In genomic region chr3:177358968-177359600, GRCh38 we compare ENCODE assay signal across 1 cellular context.
TF ChIP-seq lines count a peak whose summit lies in the region.

No MANE protein-coding gene starts in this region.

TF ChIP-seq in H1, 55 proteins besides CTCF, POLR2A, EP300 and RAD21 (continued from another document):
- TF ChIP-seq ATF2 (IDR thresholded peaks at IDR 0.05; ENCODE audit: low read length) (no peak), RFX5 (IDR thresholded peaks at IDR 0.05; ENCODE audit: borderline replicate concordance, low read depth, low read length) (no peak), CREB1 (IDR thresholded peaks at IDR 0.05) (no peak), JUN (IDR thresholded peaks at IDR 0.05; ENCODE audit: low read depth, low read length) (no peak), SIN3A (conservative IDR thresholded peaks at IDR 0.05 in 1 of 2, IDR thresholded peaks at IDR 0.05 in 1 of 2; ENCODE audit: low read depth in 1 of 2, low read length in 2 of 2) (no peak), MAX (IDR thresholded peaks at IDR 0.05) (peak; percentile 82), TEAD4 (IDR thresholded peaks at IDR 0.05; ENCODE audit: low read depth, low read length) (no peak), MAFK (IDR thresholded peaks at IDR 0.05; ENCODE audit: low read depth, low read length) (no peak), KDM1A (IDR thresholded peaks at IDR 0.05; ENCODE audit: borderline replicate concordance, low read length) (no peak), ATF3 (IDR thresholded peaks at IDR 0.05; ENCODE audit: insufficient read depth, low read depth, low read length) (no peak), BACH1 (IDR thresholded peaks at IDR 0.05; ENCODE audit: low read length) (peak; percentile 23; the same call in 1 of the 2 replicates), KDM4A (IDR thresholded peaks at IDR 0.05; ENCODE audit: low read depth, low read length, severe bottlenecking) (no peak), TCF12 (IDR thresholded peaks at IDR 0.05; ENCODE audit: low read depth, low read length) (no peak), NRF1 (IDR thresholded peaks at IDR 0.05; ENCODE audit: low read depth, low read length) (no peak), SAP30 (IDR thresholded peaks at IDR 0.05; ENCODE audit: insufficient read depth, insufficient replicate concordance, low read length) (no peak), TAF1 (IDR thresholded peaks at IDR 0.05; ENCODE audit: low read depth, low read length) (no peak; the same call in 1 of the 2 replicates), PHF8 (conservative IDR thresholded peaks at IDR 0.05; ENCODE audit: low read depth, low read length) (no peak; the same call in 1 of the 2 replicates), ASH2L (IDR thresholded peaks at IDR 0.05; ENCODE audit: low read length) (peak; percentile 16), SRF (IDR thresholded peaks at IDR 0.05; ENCODE audit: low read depth, low read length) (no peak), POLR2AphosphoS5 (IDR thresholded peaks at IDR 0.05; ENCODE audit: low read depth, low read length) (no peak)
